8 cellular contexts compared by ENCODE assay signal in genomic region chr19:32971715-32972540, GRCh38. TPM values are rescaled to one million over a fixed set of nuclear protein-coding genes. Genes with fewer than 3 reads are reported as not detected.
A peak's percentile ranks its signal among the peaks of the same experiment; 100 is the strongest.
DNase-seq lines count a peak whose midpoint lies in the region; ATAC-seq and TF ChIP-seq lines count a peak whose summit lies in the region.

TSS of gene CEP89 (minus strand) at chr19:32971958. CDS start at chr19:32971874, 84 bp downstream.
TSS of gene FAAP24 (plus strand) at chr19:32972242. CDS start at chr19:32973197, 955 bp downstream.

- H3K27me3 ChIP-seq in PC-3 (ENCODE audit: low read length) (no peaks in the 10 kb centered on the region), esophagus muscularis mucosa (no peaks in the 10 kb centered on the region), muscle layer of colon (ENCODE audit: control insufficient read depth in 1 of 2, insufficient read depth in 2 of 2, low read length in 2 of 2) (no peaks in the 10 kb centered on the region)

- H3F3A ChIP-seq in PC-3 (ENCODE audit: low read length, unreplicated experiment) = no peaks in the 10 kb centered on the region

- no peaks in the 10 kb centered on the region for H3K9me3 Mint-ChIP-seq in activated T-cell treated with anti-CD3 and anti-CD28 coated beads, Interleukin-2, amount 50 U/mL, for 24 hours

- peaks cover 19% of the 10 kb centered on the region for H3K79me2 ChIP-seq in PC-3 (ENCODE audit: low read length)

- peak within 1 kb of the TSS; percentile 86 for H3K4me3 ChIP-seq in Jurkat, Clone E6-1 (ENCODE audit: low read length)
- peak within 1 kb of the TSS; percentile 85 for H3K4me3 ChIP-seq in PC-3 (ENCODE audit: low read length)
- peak within 1 kb of the TSS; percentile 64 to 89 (median 79) for H3K4me3 ChIP-seq in esophagus muscularis mucosa
- peak within 1 kb of the TSS; percentile 66 to 82 for H3K4me3 ChIP-seq in muscle layer of colon (ENCODE audit: low read depth in 1 of 2, low read length in 2 of 2)

- H3K9me3 ChIP-seq in PC-3 (ENCODE audit: low read length) (no peaks in the 10 kb centered on the region), esophagus muscularis mucosa (no peaks in the 10 kb centered on the region), muscle layer of colon (ENCODE audit: low read length) (no peaks in the 10 kb centered on the region)

- TF ChIP-seq EP300 in esophagus muscularis mucosa (IDR thresholded peaks at IDR 0.05) = no peak

- H3K4me1 ChIP-seq in PC-3 (ENCODE audit: insufficient read depth, low read length) (no peaks in the 10 kb centered on the region), esophagus muscularis mucosa (peaks cover 13 to 38% (median 31%) of the 10 kb centered on the region in 4 donors), muscle layer of colon (ENCODE audit: insufficient read depth, low read length) (peaks cover 10% of the 10 kb centered on the region)

- 3% methylated on average over 37 of the region's 57 CpGs for WGBS in esophagus muscularis mucosa

- peaks cover 13% of the 10 kb centered on the region for H3K4me1 Mint-ChIP-seq in activated T-cell treated with anti-CD3 and anti-CD28 coated beads, Interleukin-2, amount 50 U/mL, for 24 hours (ENCODE audit: low read depth)

- DNase-seq in DMS53 (lab: John Stamatoyannopoulos, UW) = peak; percentile 100
- DNase-seq in Jurkat, Clone E6-1 (ENCODE audit: low read depth, low spot score) = peak; percentile 99
- peak; percentile 99 for DNase-seq in PC-3
- peak; percentile 99 for DNase-seq in activated T-cell treated with anti-CD3 and anti-CD28 coated beads, Interleukin-2, amount 50 U/mL, for 24 hours
- DNase-seq in esophagus muscularis mucosa (ENCODE audit: extremely low spot score) = peak; percentile 100
- DNase-seq in stimulated activated CD8-positive, alpha-beta memory T cell treated with anti-CD3 and anti-CD28 coated beads, Interleukin-7, amount 100 ng/mL, for 1 hour (ENCODE audit: low read depth in 2 of 2) = peak; percentile 95 to 97

- intact Hi-C loops in PC-3 (cut with micrococcal nuclease) (loop anchor here (5.0 to 10.0 kb wide), 3 partner anchors 103 to 280 kb away; partner anchors contain the start of gene NUDT19), esophagus muscularis mucosa (cut with DNase I) (loop anchor here (2.0 kb wide), 1 partner anchor 109 kb away; the partner anchor contains the start of gene GPATCH1)

- peaks cover 36% of the 10 kb centered on the region for H3K36me3 Mint-ChIP-seq in activated T-cell treated with anti-CD3 and anti-CD28 coated beads, Interleukin-2, amount 50 U/mL, for 24 hours (ENCODE audit: low read depth)

- H3K36me3 ChIP-seq in PC-3 (ENCODE audit: low read depth, low read length) (no peaks in the 10 kb centered on the region), esophagus muscularis mucosa (peaks cover 0 to 19% (median 9%) of the 10 kb centered on the region in 4 donors), muscle layer of colon (ENCODE audit: insufficient read depth, low read length) (no peaks in the 10 kb centered on the region)

- peak within 1 kb of the TSS; percentile 97 for H2AFZ ChIP-seq in PC-3 (ENCODE audit: low read length)

- peak within 1 kb of the TSS; percentile 100 for H3K4me3 Mint-ChIP-seq in activated T-cell treated with anti-CD3 and anti-CD28 coated beads, Interleukin-2, amount 50 U/mL, for 24 hours

- no peak for TF ChIP-seq POLR2A in esophagus muscularis mucosa (IDR thresholded peaks at IDR 0.05; ENCODE audit: low read depth)

- peak within 1 kb of the TSS; percentile 97 for H3K27ac Mint-ChIP-seq in activated T-cell treated with anti-CD3 and anti-CD28 coated beads, Interleukin-2, amount 50 U/mL, for 24 hours

- POLR2A ChIA-PET in PC-3 (lab: Charles Lee; ENCODE audit: unreplicated experiment) = interaction anchor here (0.6 kb wide), 1 partner anchor 330 kb away, joined by 5 read pairs; the partner anchor contains the start of gene CEBPA

- no peaks in the 10 kb centered on the region for H4K20me1 ChIP-seq in PC-3 (ENCODE audit: low read length)

- H3K9ac ChIP-seq in PC-3 (ENCODE audit: low read length) (peak within 1 kb of the TSS; percentile 86), muscle layer of colon (ENCODE audit: low read length) (peak within 1 kb of the TSS; percentile 72)

- CTCF ChIA-PET in PC-3 (lab: Charles Lee) = interaction anchor here (0.5 to 0.6 kb wide), 2 partner anchors 89 to 153 kb away, joined by 4 to 5 read pairs; no protein-coding TSS in a partner anchor

- no peaks in the 10 kb centered on the region for H3K9me2 ChIP-seq in PC-3 (replicated peaks; ENCODE audit: low read length)

- no peak for TF ChIP-seq CTCF in PC-3 (conservative IDR thresholded peaks at IDR 0.05; ENCODE audit: low read depth, low read length)
- peak in 1 of 3 experiments; percentile 20 for TF ChIP-seq CTCF in esophagus muscularis mucosa (IDR thresholded peaks at IDR 0.05)

- H3K4me2 ChIP-seq in PC-3 (ENCODE audit: low read length) = peak within 1 kb of the TSS; percentile 92

- peak; percentile 95 for ATAC-seq in GM21717 (IDR thresholded peaks at IDR 0.05; ENCODE audit: unreplicated experiment)
- peak; percentile 98 for ATAC-seq in PC-3

- H3K27ac ChIP-seq in PC-3 (ENCODE audit: low read length) (peak within 1 kb of the TSS; percentile 36; the same call in 1 of the 2 replicates), esophagus muscularis mucosa (replicated peaks in 1 of 4) (peak within 1 kb of the TSS; percentile 66 to 80 (median 76)), muscle layer of colon (ENCODE audit: low read depth, low read length) (peak within 1 kb of the TSS; percentile 53)

- BruUV-seq in PC-3 (replicated peaks; lab: Mats Ljungman, UMichigan) = no TSS peak

- H3K27me3 Mint-ChIP-seq in activated T-cell treated with anti-CD3 and anti-CD28 coated beads, Interleukin-2, amount 50 U/mL, for 24 hours = no peaks in the 10 kb centered on the region

RNA-seq across cellular contexts. Expression of gene CEP89, which starts in this region (rescaled TPM):
- 10.1 TPM for polyA plus RNA-seq in Jurkat, Clone E6-1 (2012; ENCODE audit: insufficient read depth, insufficient read length)
- total RNA-seq in PC-3 (2014; rRNA removed) = 9.1 and 17.9 TPM in 2 replicates
- 10 to 100 TPM in 3 of 4 donors, 1 to 10 TPM in 1; 9.1 to 20.4 (median 18.4) TPM for total RNA-seq in esophagus muscularis mucosa

RNA-seq across cellular contexts. Expression of gene FAAP24, which starts in this region (rescaled TPM):
- 9.4 TPM for polyA plus RNA-seq in Jurkat, Clone E6-1 (2012; ENCODE audit: insufficient read depth, insufficient read length)
- total RNA-seq in PC-3 (2014; rRNA removed) (3.0 and 4.3 TPM in 2 replicates), esophagus muscularis mucosa (1 to 10 TPM in 1 of 4 donors, under 1 TPM in 3; 0.39 to 1.2 (median 0.68) TPM)

Comparison
In these comparisons a context has a peak if more than half of its experiments do, and no peak if none do; other contexts are left out.
1. Peak in every context shown above with its lines: DNase-seq, ATAC-seq, H3K4me3 ChIP-seq and H3K27ac ChIP-seq.